ENCODE assay signal across 9 cellular contexts in the genomic region with DNA sequence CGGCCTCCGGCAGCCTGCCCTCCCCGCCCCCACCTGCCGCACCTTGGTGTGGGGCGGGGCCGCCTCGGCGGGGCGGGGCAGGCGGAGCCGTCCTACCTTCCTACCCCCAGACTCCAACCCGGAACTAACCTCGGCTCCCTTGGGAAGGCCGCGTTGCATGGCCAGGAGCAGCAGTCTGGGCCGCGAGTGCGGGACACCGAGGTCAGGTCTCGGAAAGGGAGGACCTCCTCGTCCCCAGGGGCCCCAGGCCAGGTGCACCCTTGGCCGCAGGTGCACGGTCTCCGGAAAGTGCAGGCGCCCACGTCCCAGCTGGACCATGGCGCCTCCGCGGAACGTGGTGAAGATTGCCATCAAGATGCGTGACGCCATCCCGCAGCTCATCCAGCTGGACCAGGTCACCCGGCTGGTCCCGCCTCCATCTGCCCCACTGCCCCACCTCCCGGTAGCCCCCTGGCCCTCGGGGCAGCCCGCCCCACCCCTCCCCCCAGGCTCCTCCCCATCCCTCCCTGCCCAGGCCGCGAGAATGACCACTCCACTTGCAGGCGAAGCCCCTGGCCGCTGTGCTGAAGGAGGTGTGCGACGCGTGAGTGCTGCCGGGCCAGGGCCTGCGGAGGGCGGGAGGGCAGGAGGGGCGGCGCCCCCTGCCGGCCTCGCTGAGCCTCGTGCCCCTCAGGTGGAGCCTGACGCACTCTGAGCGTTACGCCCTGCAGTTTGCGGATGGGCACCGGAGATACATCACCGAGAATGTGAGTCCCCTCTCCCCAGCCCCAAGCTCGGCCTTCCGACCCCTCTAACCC. TPM values are rescaled to one million over a fixed set of nuclear protein-coding genes. Genes with fewer than 3 reads are reported as not detected.
DNase-seq lines count a peak whose midpoint lies in the region; ATAC-seq, FAIRE-seq and TF ChIP-seq lines count a peak whose summit lies in the region.
"Had no signal": no experiment of that assay in that cellular context is flagged by ENCODE, and none has a peak within 500 bp of the region (broad histone marks: within the 10 kb centered on the region; RNA-seq: fewer than 3 reads in every experiment).

A gene with protein sequence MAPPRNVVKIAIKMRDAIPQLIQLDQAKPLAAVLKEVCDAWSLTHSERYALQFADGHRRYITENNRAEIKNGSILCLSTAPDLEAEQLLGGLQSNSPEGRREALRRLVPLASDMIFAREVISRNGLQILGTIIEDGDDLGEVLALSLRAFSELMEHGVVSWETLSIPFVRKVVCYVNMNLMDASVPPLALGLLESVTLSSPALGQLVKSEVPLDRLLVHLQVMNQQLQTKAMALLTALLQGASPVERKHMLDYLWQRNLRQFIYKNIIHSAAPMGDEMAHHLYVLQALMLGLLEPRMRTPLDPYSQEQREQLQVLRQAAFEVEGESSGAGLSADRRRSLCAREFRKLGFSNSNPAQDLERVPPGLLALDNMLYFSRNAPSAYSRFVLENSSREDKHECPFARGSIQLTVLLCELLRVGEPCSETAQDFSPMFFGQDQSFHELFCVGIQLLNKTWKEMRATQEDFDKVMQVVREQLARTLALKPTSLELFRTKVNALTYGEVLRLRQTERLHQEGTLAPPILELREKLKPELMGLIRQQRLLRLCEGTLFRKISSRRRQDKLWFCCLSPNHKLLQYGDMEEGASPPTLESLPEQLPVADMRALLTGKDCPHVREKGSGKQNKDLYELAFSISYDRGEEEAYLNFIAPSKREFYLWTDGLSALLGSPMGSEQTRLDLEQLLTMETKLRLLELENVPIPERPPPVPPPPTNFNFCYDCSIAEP (plus strand): TSS at position 121 of the 797 bp plus-strand sequence. CDS start 196 bp downstream, at position 317.

- H3K9me3 Mint-ChIP-seq in H9 (no peaks in the 10 kb centered on the region), WTC11 (no peaks in the 10 kb centered on the region)

- H3K23me2 ChIP-seq in H9 (ENCODE audit: insufficient read length, low read depth, low read length, poor library complexity, severe bottlenecking), result no peaks in the 10 kb centered on the region

- no peak within 1 kb of the TSS for H3K18ac ChIP-seq in H9 (ENCODE audit: insufficient read length, low read depth, low read length)

- H4K8ac ChIP-seq in H9 (replicated peaks; ENCODE audit: insufficient read length, low read depth, low read length), result no peak within 1 kb of the TSS

- H3K27me3 ChIP-seq in H9 (ENCODE audit: insufficient read depth, low read length) (no peaks in the 10 kb centered on the region), iPS DF 6.9 (ENCODE audit: control insufficient read depth, insufficient read depth, low read length) (no peaks in the 10 kb centered on the region), small intestine (ENCODE audit: control insufficient read depth in 2 of 2, insufficient read depth in 2 of 2, low read length in 2 of 2) (no peaks in the 10 kb centered on the region)
- H3K27me3 ChIP-seq: SJSA1 had no signal

- DNase-seq in H9 (peak; percentile 92), WTC11 (ENCODE audit: low spot score) (peak; percentile 84), iPS DF 6.9 (ENCODE audit: low read depth, low spot score) (no peak), small intestine (peak; percentile 91), NCI-H187 (lab: John Stamatoyannopoulos, UW) (no peak), AG08395 (ENCODE audit: low spot score) (no peak), T1000 (lab: John Stamatoyannopoulos, UW) (no peak), posterior cingulate gyrus (no peak)

- H4K20me1 ChIP-seq in H9 (ENCODE audit: control insufficient read depth, insufficient read depth, insufficient read length), result no peaks in the 10 kb centered on the region

- POLR2A ChIA-PET in WTC11 (lab: Charles Lee), result interaction anchor here (0.7 to 1.0 kb wide), 2 partner anchors 8 to 28 kb away, joined by 3 to 5 read pairs; a partner anchor contains a TSS

- no peak within 1 kb of the TSS for H4K91ac ChIP-seq in H9 (ENCODE audit: insufficient read length, low read depth, low read length)

- H2BK15ac ChIP-seq in H9 (ENCODE audit: low read depth, low read length), result no peak within 1 kb of the TSS

- no peak within 1 kb of the TSS for H3K23ac ChIP-seq in H9 (ENCODE audit: insufficient read length, low read depth, low read length)

- peak; percentile 78 for ATAC-seq in WTC11

- H3K27ac ChIP-seq in H9 (ENCODE audit: insufficient read length, low read depth, low read length), result no peak within 1 kb of the TSS
- no peak within 1 kb of the TSS for H3K27ac ChIP-seq in iPS DF 6.9 (ENCODE audit: low read length)
- H3K27ac ChIP-seq in small intestine (ENCODE audit: low read depth in 1 of 2, low read length in 1 of 2), result peak within 1 kb of the TSS; percentile 93 to 97
- H3K27ac ChIP-seq: SJSA1 had no signal

- no peak within 1 kb of the TSS for H2BK120ac ChIP-seq in H9 (ENCODE audit: low read depth, low read length, poor library complexity, severe bottlenecking)

- H3T11ph ChIP-seq in H9 (ENCODE audit: low read length), result no peak within 1 kb of the TSS

- peak within 1 kb of the TSS; percentile 47 for H3K4me2 ChIP-seq in H9 (ENCODE audit: insufficient read depth, insufficient read length, low read length)

- CTCF ChIA-PET in WTC11 (lab: Charles Lee), result interaction anchor here (1.0 to 3.9 kb wide), 26 partner anchors 9 to 266 kb away, joined by 3 to 65 read pairs (median 12); a partner anchor contains a TSS

- no peak within 1 kb of the TSS for H3K56ac ChIP-seq in H9 (ENCODE audit: insufficient read length, low read depth, low read length)

- peaks cover 7 to 12% of the 10 kb centered on the region in 2 experiments for H3K4me1 Mint-ChIP-seq in H9
- peaks cover 9% of the 10 kb centered on the region for H3K4me1 Mint-ChIP-seq in WTC11

- H3K14ac ChIP-seq in H9 (ENCODE audit: insufficient read depth, low read length), result no peak within 1 kb of the TSS

- H3K36me3 Mint-ChIP-seq in H9 (ENCODE audit: insufficient read depth in 1 of 3, low read depth in 3 of 3) (peaks cover 30 to 68% (median 44%) of the 10 kb centered on the region in 3 experiments), WTC11 (peaks cover 30% of the 10 kb centered on the region)

- H3K4me1 ChIP-seq in H9 (ENCODE audit: insufficient read depth, low read length) (no peaks in the 10 kb centered on the region), iPS DF 6.9 (ENCODE audit: control insufficient read depth, insufficient read depth, low read length) (peaks cover 3% of the 10 kb centered on the region; the same call in 1 of the 2 replicates), small intestine (ENCODE audit: control insufficient read depth in 2 of 2, insufficient read depth in 1 of 2, low read depth in 1 of 2, low read length in 1 of 2) (peaks cover 0 to 2% of the 10 kb centered on the region in 2 donors)
- H3K4me1 ChIP-seq: SJSA1 had no signal

- no peak within 1 kb of the TSS for H3K4ac ChIP-seq in H9 (ENCODE audit: low read depth, low read length)

- H2BK5ac ChIP-seq in H9 (ENCODE audit: insufficient read length, low read length), result no peak within 1 kb of the TSS

- no peak within 1 kb of the TSS for H2AFZ ChIP-seq in H9 (ENCODE audit: low read length)

- TF ChIP-seq CTCF in H9 (conservative IDR thresholded peaks at IDR 0.05) (peak; percentile 73), WTC11 (IDR thresholded peaks at IDR 0.05) (peak; percentile 67)

- H3K9me3 ChIP-seq in H9 (ENCODE audit: control insufficient read depth, low read depth, low read length) (no peaks in the 10 kb centered on the region), iPS DF 6.9 (ENCODE audit: control insufficient read depth, insufficient read depth, low read length) (no peaks in the 10 kb centered on the region), small intestine (ENCODE audit: control insufficient read depth, low read depth) (no peaks in the 10 kb centered on the region)
- H3K9me3 ChIP-seq: SJSA1 had no signal

- no peak within 1 kb of the TSS for H4K5ac ChIP-seq in H9 (ENCODE audit: insufficient read length, low read depth, low read length)

- H3K9ac ChIP-seq in H9 (ENCODE audit: extremely low read depth, insufficient read length, low read length), result no peak within 1 kb of the TSS

- no peaks in the 10 kb centered on the region for H3K79me2 ChIP-seq in H9 (ENCODE audit: insufficient read depth, low read length)

- no peak within 1 kb of the TSS for H2AK5ac ChIP-seq in H9 (ENCODE audit: insufficient read length, low read length)

- H3K4me3 Mint-ChIP-seq in H9, result peak within 1 kb of the TSS; percentile 71 to 80
- H3K4me3 Mint-ChIP-seq in WTC11, result peak within 1 kb of the TSS; percentile 83

- H3K27me3 Mint-ChIP-seq in H9 (ENCODE audit: low read depth), result 0 out of 2 replicates have a peak, but pooled peaks cover 2% of the 10 kb centered on the region
- no peaks in the 10 kb centered on the region for H3K27me3 Mint-ChIP-seq in WTC11 (ENCODE audit: low read depth)

- intact Hi-C loops in posterior cingulate gyrus (cut with DNase I), result no loop called here

- H3K4me3 ChIP-seq in iPS DF 6.9 (ENCODE audit: low read length) (peak within 1 kb of the TSS; percentile 34; the same call in 1 of the 2 replicates), small intestine (ENCODE audit: low read depth in 1 of 2, low read length in 2 of 2) (peak within 1 kb of the TSS; percentile 10 to 65)
- H3K4me3 ChIP-seq: SJSA1 had no signal

- peak within 1 kb of the TSS; percentile 68 to 94 (median 70); a peak in 5 of 7 replicates for H3K27ac Mint-ChIP-seq in H9
- H3K27ac Mint-ChIP-seq in WTC11, result peak within 1 kb of the TSS; percentile 85; the same call in 1 of the 2 replicates

- FAIRE-seq in small intestine (lab: Jason Lieb, UNC), result no peak

- H2BK12ac ChIP-seq in H9 (ENCODE audit: insufficient read length, low read depth, low read length), result no peak within 1 kb of the TSS

- H2BK20ac ChIP-seq in H9 (ENCODE audit: low read depth, low read length, poor library complexity, severe bottlenecking), result no peak within 1 kb of the TSS

- no peaks in the 10 kb centered on the region for H3K79me1 ChIP-seq in H9 (ENCODE audit: insufficient read depth, low read depth, low read length, poor library complexity, severe bottlenecking)

- no CpG with 5 or more reads among the region's 61 CpGs for WGBS in H9 (ENCODE audit: extremely low coverage, insufficient read length, low lambda C conversion rate)
- WGBS in iPS DF 6.9 (ENCODE audit: insufficient coverage, insufficient read length), result no CpG with 5 or more reads among the region's 61 CpGs
- 15 to 43% (median 33%) methylated on average over 45 to 61 of the region's 61 CpGs for WGBS in small intestine, 3 donors

- H3K36me3 ChIP-seq in iPS DF 6.9 (ENCODE audit: control insufficient read depth, insufficient read depth, low read length), result peaks cover 34% of the 10 kb centered on the region
- H3K36me3 ChIP-seq in small intestine (ENCODE audit: control insufficient read depth in 2 of 2, insufficient read depth in 2 of 2, low read length in 2 of 2), result peaks cover 13 to 37% of the 10 kb centered on the region in 2 donors

RNA-seq across cellular contexts. Expression of the gene that starts here (rescaled TPM):
- total RNA-seq in H9 (2021) (8.6 and 9.1 TPM in 2 replicates), WTC11 (2021) (13.6 to 15.6 TPM (median 15.3 TPM) in 3 replicates)
- 100 to 1,000 TPM in 1 of 3 donors, 10 to 100 TPM in 2; 36.3 to 101 (median 89.7) TPM for polyA plus RNA-seq in small intestine

Comparison
In these comparisons a context has a peak if more than half of its experiments do, and no peak if none do; other contexts are left out.
1. DNase-seq: peak in H9 (single experiment), WTC11 (single experiment) and small intestine (single experiment); none in iPS DF 6.9 (single experiment), NCI-H187 (0 of 2), AG08395 (single experiment), T1000 (single experiment) and posterior cingulate gyrus (0 of 10).
2. H3K27ac ChIP-seq: peak in small intestine (2 of 2); none in H9 (single experiment) and iPS DF 6.9 (single experiment).